ENCODE assay signal across 8 cellular contexts in the genomic region with DNA sequence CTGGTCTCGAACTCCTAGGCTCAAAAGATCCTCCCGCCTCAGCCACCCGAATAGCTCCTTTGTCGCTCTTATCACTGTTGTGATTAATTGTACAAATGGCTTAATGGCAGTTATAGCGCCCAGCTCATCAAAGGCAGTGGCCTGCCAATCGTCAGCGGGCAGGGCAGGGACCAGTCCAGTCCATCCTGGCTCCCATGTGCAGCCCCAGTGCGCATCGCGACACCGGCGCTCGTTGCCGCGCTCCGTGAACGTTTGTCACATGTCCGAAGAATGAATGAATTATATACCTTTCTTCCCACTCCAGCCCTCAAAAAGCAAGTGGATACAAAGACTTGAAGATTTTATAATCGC.
DNase-seq lines count a peak whose midpoint lies in the region; ATAC-seq, FAIRE-seq and TF ChIP-seq lines count a peak whose summit lies in the region.

No MANE protein-coding gene starts in this region.

- ATAC-seq in GM18873 (IDR thresholded peaks at IDR 0.05; ENCODE audit: low FRiP score, unreplicated experiment), result no peak

- H3K27ac ChIP-seq in HEK293 (ENCODE audit: extremely low read depth, low read depth, low read length), result peak overlapping the region; percentile 65
- peak overlapping the region; percentile 77 for H3K27ac ChIP-seq in OCI-LY3 (ENCODE audit: low read length)

- no peak for FAIRE-seq in D721Med (lab: Jason Lieb, UNC)

- H3K79me2 ChIP-seq in OCI-LY3 (ENCODE audit: low read length), result peaks cover 19% of the 10 kb centered on the region

- in situ Hi-C loops in astrocyte of the cerebellum (cut with HindIII; ENCODE audit: low sequenced_read_pairs), result no loop called here

- no peaks in the 10 kb centered on the region for H3K27me3 ChIP-seq in OCI-LY3 (ENCODE audit: low read depth, low read length)
- H3K27me3 ChIP-seq in iPS-15b (ENCODE audit: control insufficient read depth, insufficient read depth, low read length), result peaks cover 7% of the 10 kb centered on the region

- DNase-seq in COLO668 (lab: John Stamatoyannopoulos, UW; ENCODE audit: unreplicated experiment) (peak; percentile 81), astrocyte of the cerebellum (ENCODE audit: low read depth) (no peak), skeletal muscle cell (ENCODE audit: low read depth) (no peak), D721Med (ENCODE audit: insufficient read length, low spot score) (no peak)

- H3K4me2 ChIP-seq in OCI-LY3 (ENCODE audit: low read length), result peak overlapping the region; percentile 83

- H3K9me3 ChIP-seq in HEK293 (ENCODE audit: control insufficient read depth, insufficient read depth, low read depth, low read length), result no peaks in the 10 kb centered on the region
- no peaks in the 10 kb centered on the region for H3K9me3 ChIP-seq in OCI-LY3 (ENCODE audit: insufficient read depth, low read length)
- H3K9me3 ChIP-seq in iPS-15b (ENCODE audit: control insufficient read depth, insufficient read depth, low read length), result no peaks in the 10 kb centered on the region

- CTCF ChIA-PET in HEK293 (lab: Yijun Ruan, JAX), result interaction anchor here (0.5 to 2.1 kb wide), 16 partner anchors 9 to 770 kb away, joined by 3 to 25 read pairs (median 4); partner anchors contain the start of genes KRTCAP2, MTX1 and THBS3

- TF ChIP-seq CTCF in HEK293 (tag by site-specific recombination; IDR thresholded peaks at IDR 0.05), result no peak
- 0 out of 2 replicates have a peak, but pooled peaks have one; percentile 31 for TF ChIP-seq CTCF in OCI-LY3 (IDR thresholded peaks at IDR 0.05; ENCODE audit: low read depth, low read length)
- TF ChIP-seq CTCF in astrocyte of the cerebellum (IDR thresholded peaks at IDR 0.05; ENCODE audit: low read depth, low read length, missing control alignments), result no peak
- no peak for TF ChIP-seq CTCF in D721Med (IDR thresholded peaks at IDR 0.05; ENCODE audit: insufficient read depth, missing control alignments)

- H3K4me1 ChIP-seq in HEK293 (ENCODE audit: control insufficient read depth, insufficient read depth, low read length) (peaks cover 3% of the 10 kb centered on the region), OCI-LY3 (ENCODE audit: low read length) (peaks cover 16% of the 10 kb centered on the region), iPS-15b (ENCODE audit: control insufficient read depth, insufficient read depth, low read length) (no peaks in the 10 kb centered on the region)

- peak overlapping the region; percentile 95 for H3K9ac ChIP-seq in OCI-LY3 (ENCODE audit: low read length)
- H3K9ac ChIP-seq in iPS-15b (ENCODE audit: low read depth, low read length), result peak overlapping the region; percentile 38

- POLR2A ChIA-PET in HEK293 (lab: Yijun Ruan, JAX), result interaction anchor here (0.6 to 1.8 kb wide), 7 partner anchors 20 to 98 kb away, joined by 3 to 8 read pairs (median 4); partner anchors contain the start of genes SCAMP3 and THBS3

- H3K36me3 ChIP-seq in HEK293 (ENCODE audit: control insufficient read depth in 2 of 2, insufficient read depth in 1 of 2, low read length in 2 of 2) (no peaks in the 10 kb centered on the region), OCI-LY3 (replicated peaks; ENCODE audit: low read depth, low read length) (peaks cover 6% of the 10 kb centered on the region), iPS-15b (ENCODE audit: control insufficient read depth, insufficient read depth, low read length) (no peaks in the 10 kb centered on the region)

- no peaks in the 10 kb centered on the region for H4K20me1 ChIP-seq in OCI-LY3 (ENCODE audit: insufficient read depth, low read length)

- peak overlapping the region; percentile 53 for H3K4me3 ChIP-seq in HEK293 (ENCODE audit: low read depth, low read length)
- H3K4me3 ChIP-seq in OCI-LY3 (ENCODE audit: low read length), result peak overlapping the region; percentile 85
- peak overlapping the region; percentile 69 for H3K4me3 ChIP-seq in astrocyte of the cerebellum (ENCODE audit: low read depth, low read length)
- peak overlapping the region; percentile 84 for H3K4me3 ChIP-seq in iPS-15b (ENCODE audit: low read depth, low read length)
- H3K4me3 ChIP-seq in skeletal muscle cell (ENCODE audit: low read depth, low read length), result peak overlapping the region; percentile 78

- H2AFZ ChIP-seq in OCI-LY3 (ENCODE audit: low read depth, low read length), result peak overlapping the region; percentile 34; the same call in 1 of the 2 replicates

TF ChIP-seq in HEK293, 187 proteins besides CTCF, POLR2A, EP300 and RAD21 (continues in another document):
- TF ChIP-seq, protein P1, sequence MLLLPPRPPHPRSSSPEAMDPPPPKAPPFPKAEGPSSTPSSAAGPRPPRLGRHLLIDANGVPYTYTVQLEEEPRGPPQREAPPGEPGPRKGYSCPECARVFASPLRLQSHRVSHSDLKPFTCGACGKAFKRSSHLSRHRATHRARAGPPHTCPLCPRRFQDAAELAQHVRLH (tag by site-specific recombination; IDR thresholded peaks at IDR 0.05), result 0 out of 2 replicates have a peak, but pooled peaks have one; percentile 12
- TF ChIP-seq ZNF624 (tag by site-specific recombination; IDR thresholded peaks at IDR 0.05), result no peak
- TF ChIP-seq ZBTB6 (tag by site-specific recombination; IDR thresholded peaks at IDR 0.05), result no peak
- no peak for TF ChIP-seq ZNF837 (tag by site-specific recombination; IDR thresholded peaks at IDR 0.05)
- no peak for TF ChIP-seq ZBTB21 (tag by site-specific recombination; IDR thresholded peaks at IDR 0.05)
- peak; percentile 86 for TF ChIP-seq ZBTB17 (tag by site-specific recombination; IDR thresholded peaks at IDR 0.05)
- TF ChIP-seq, protein P2, sequence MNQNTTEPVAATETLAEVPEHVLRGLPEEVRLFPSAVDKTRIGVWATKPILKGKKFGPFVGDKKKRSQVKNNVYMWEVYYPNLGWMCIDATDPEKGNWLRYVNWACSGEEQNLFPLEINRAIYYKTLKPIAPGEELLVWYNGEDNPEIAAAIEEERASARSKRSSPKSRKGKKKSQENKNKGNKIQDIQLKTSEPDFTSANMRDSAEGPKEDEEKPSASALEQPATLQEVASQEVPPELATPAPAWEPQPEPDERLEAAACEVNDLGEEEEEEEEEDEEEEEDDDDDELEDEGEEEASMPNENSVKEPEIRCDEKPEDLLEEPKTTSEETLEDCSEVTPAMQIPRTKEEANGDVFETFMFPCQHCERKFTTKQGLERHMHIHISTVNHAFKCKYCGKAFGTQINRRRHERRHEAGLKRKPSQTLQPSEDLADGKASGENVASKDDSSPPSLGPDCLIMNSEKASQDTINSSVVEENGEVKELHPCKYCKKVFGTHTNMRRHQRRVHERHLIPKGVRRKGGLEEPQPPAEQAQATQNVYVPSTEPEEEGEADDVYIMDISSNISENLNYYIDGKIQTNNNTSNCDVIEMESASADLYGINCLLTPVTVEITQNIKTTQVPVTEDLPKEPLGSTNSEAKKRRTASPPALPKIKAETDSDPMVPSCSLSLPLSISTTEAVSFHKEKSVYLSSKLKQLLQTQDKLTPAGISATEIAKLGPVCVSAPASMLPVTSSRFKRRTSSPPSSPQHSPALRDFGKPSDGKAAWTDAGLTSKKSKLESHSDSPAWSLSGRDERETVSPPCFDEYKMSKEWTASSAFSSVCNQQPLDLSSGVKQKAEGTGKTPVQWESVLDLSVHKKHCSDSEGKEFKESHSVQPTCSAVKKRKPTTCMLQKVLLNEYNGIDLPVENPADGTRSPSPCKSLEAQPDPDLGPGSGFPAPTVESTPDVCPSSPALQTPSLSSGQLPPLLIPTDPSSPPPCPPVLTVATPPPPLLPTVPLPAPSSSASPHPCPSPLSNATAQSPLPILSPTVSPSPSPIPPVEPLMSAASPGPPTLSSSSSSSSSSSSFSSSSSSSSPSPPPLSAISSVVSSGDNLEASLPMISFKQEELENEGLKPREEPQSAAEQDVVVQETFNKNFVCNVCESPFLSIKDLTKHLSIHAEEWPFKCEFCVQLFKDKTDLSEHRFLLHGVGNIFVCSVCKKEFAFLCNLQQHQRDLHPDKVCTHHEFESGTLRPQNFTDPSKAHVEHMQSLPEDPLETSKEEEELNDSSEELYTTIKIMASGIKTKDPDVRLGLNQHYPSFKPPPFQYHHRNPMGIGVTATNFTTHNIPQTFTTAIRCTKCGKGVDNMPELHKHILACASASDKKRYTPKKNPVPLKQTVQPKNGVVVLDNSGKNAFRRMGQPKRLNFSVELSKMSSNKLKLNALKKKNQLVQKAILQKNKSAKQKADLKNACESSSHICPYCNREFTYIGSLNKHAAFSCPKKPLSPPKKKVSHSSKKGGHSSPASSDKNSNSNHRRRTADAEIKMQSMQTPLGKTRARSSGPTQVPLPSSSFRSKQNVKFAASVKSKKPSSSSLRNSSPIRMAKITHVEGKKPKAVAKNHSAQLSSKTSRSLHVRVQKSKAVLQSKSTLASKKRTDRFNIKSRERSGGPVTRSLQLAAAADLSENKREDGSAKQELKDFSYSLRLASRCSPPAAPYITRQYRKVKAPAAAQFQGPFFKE (tag by site-specific recombination; IDR thresholded peaks at IDR 0.05; ENCODE audit: borderline replicate concordance), result no peak
- TF ChIP-seq ZNF600 (tag by site-specific recombination; IDR thresholded peaks at IDR 0.05), result peak; percentile 90
- TF ChIP-seq ZNF433 (tag by site-specific recombination; IDR thresholded peaks at IDR 0.05; ENCODE audit: low read depth), result no peak
- TF ChIP-seq ZNF138 (tag by site-specific recombination; IDR thresholded peaks at IDR 0.05; ENCODE audit: borderline replicate concordance), result no peak
- TF ChIP-seq KLF16 (tag by site-specific recombination; IDR thresholded peaks at IDR 0.05), result no peak
- TF ChIP-seq, protein P3, sequence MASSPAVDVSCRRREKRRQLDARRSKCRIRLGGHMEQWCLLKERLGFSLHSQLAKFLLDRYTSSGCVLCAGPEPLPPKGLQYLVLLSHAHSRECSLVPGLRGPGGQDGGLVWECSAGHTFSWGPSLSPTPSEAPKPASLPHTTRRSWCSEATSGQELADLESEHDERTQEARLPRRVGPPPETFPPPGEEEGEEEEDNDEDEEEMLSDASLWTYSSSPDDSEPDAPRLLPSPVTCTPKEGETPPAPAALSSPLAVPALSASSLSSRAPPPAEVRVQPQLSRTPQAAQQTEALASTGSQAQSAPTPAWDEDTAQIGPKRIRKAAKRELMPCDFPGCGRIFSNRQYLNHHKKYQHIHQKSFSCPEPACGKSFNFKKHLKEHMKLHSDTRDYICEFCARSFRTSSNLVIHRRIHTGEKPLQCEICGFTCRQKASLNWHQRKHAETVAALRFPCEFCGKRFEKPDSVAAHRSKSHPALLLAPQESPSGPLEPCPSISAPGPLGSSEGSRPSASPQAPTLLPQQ (tag by site-specific recombination; IDR thresholded peaks at IDR 0.05), result no peak
